ENCODE assay signal across 14 cellular contexts in the genomic region with DNA sequence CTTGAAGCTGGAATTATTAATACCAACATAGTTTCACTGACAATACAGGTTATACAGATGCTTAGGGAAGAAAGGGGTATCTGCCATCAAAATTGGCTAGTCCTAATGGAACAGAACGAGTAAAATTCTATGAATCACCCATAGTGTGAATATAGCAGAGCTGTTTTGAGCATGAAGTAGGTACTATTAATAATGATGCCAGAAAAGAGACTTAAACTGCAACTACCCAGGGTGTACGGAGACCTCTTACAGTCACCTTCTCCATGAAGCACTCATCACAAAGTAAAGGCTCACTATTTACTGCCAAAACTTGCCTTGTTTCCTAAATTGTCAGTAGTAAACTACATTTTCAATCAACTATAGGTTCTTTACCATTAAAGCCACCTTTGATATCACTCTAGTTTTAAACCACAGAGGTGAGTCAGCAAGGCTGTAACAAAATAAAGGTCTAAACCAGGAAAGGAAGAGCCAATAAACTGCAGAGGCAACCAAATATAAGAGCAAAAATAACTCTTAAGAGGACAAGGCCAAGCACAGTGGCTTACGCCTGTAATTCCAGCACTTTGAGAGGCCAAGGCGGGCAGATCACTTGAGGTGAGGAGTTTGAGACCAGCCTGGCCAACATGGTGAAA.
A peak's percentile ranks its signal among the peaks of the same experiment; 100 is the strongest.
DNase-seq lines count a peak whose midpoint lies in the region; ATAC-seq, FAIRE-seq and TF ChIP-seq lines count a peak whose summit lies in the region.
"Had no signal": no experiment of that assay in that cellular context is flagged by ENCODE, and none has a peak within 500 bp of the region (broad histone marks: within the 10 kb centered on the region; RNA-seq: fewer than 3 reads in every experiment).

No MANE protein-coding gene starts in this region.

- peaks cover 0 to 19% (median 3%) of the 10 kb centered on the region in 8 donors for H3K9me3 Mint-ChIP-seq in CD4-positive, alpha-beta memory T cell
- peaks cover 3% of the 10 kb centered on the region for H3K9me3 Mint-ChIP-seq in WTC11

- peak overlapping the region in 6 of 7 donors; percentile 8 to 88 (median 60) for H3K27ac Mint-ChIP-seq in CD4-positive, alpha-beta memory T cell
- H3K27ac Mint-ChIP-seq in WTC11: peak overlapping the region; percentile 50
- H3K27ac Mint-ChIP-seq: activated T-helper 2 cell treated with anti-CD3 and anti-CD28 coated beads, Interferon-gamma antibody, Interleukin-2, Interleukin-4, amounts not matched to agents 10 μg/mL and 5 μg/mL and 100 μg/mL, durations not matched to agents 14 hours and 24 hours and 36 hours; B cell had no signal

- H3K9me2 ChIP-seq in HCT116 (ENCODE audit: insufficient read depth): no peaks in the 10 kb centered on the region

- no peak for DNase-seq in CD4-positive, alpha-beta memory T cell
- DNase-seq in HCT116 (ENCODE audit: low read depth, low spot score) (peak; percentile 2), WTC11 (ENCODE audit: low spot score) (no peak), keratinocyte (ENCODE audit: low read depth, low spot score) (no peak), stomach (no peak), cerebellar nuclear complex (lab: John Stamatoyannopoulos, UW) (no peak), suprapubic skin (ENCODE audit: low spot score in 2 of 2) (no peak), H7 (no peak)
- DNase-seq: activated CD4-positive, CD25-positive, alpha-beta regulatory T cell; NCI-H345 had no signal

- intact Hi-C loops in CD4-positive, alpha-beta memory T cell (cut with micrococcal nuclease): no loop called here
- intact Hi-C loops in HCT116 (cut with micrococcal nuclease): no loop called here
- intact Hi-C loops in stomach (cut with DNase I; ENCODE audit: low total_unique reads): no loop called here

- H3K27me3 Mint-ChIP-seq in CD4-positive, alpha-beta memory T cell: no peaks in the 10 kb centered on the region
- no peaks in the 10 kb centered on the region for H3K27me3 Mint-ChIP-seq in WTC11 (ENCODE audit: low read depth)
- H3K27me3 Mint-ChIP-seq: B cell, brain had no signal

- H3K9ac ChIP-seq in HCT116 (ENCODE audit: low read length): no peak overlapping the region
- no peak overlapping the region for H3K9ac ChIP-seq in keratinocyte (ENCODE audit: control insufficient read depth, extremely low read depth, insufficient read depth, low read length)

- no peak overlapping the region for H3K27ac ChIP-seq in CD4-positive, alpha-beta memory T cell (ENCODE audit: low read depth, low read length)
- no peak overlapping the region for H3K27ac ChIP-seq in HCT116 (ENCODE audit: low read depth, low read length)
- peak overlapping the region; percentile 39 for H3K27ac ChIP-seq in keratinocyte (ENCODE audit: control insufficient read depth, insufficient read depth, low read length)
- peak overlapping the region in 1 of 5 donors; percentile 38 for H3K27ac ChIP-seq in stomach
- no peak overlapping the region for H3K27ac ChIP-seq in suprapubic skin
- H3K27ac ChIP-seq: vagina had no signal

- no peaks in the 10 kb centered on the region for H3K36me3 ChIP-seq in CD4-positive, alpha-beta memory T cell (ENCODE audit: insufficient read depth, low read length)
- H3K36me3 ChIP-seq in HCT116 (ENCODE audit: control insufficient read depth in 1 of 2, insufficient read depth in 2 of 2, low read length in 2 of 2): no peaks in the 10 kb centered on the region
- no peaks in the 10 kb centered on the region for H3K36me3 ChIP-seq in keratinocyte (ENCODE audit: control insufficient read depth in 2 of 2, extremely low read depth in 1 of 2, insufficient read depth in 2 of 2, low read length in 2 of 2)
- no peaks in the 10 kb centered on the region for H3K36me3 ChIP-seq in stomach
- no peaks in the 10 kb centered on the region for H3K36me3 ChIP-seq in suprapubic skin
- no peaks in the 10 kb centered on the region for H3K36me3 ChIP-seq in H7 (replicated peaks; ENCODE audit: control insufficient read depth, insufficient read depth, low read length)
- H3K36me3 ChIP-seq: vagina had no signal

- H2AFZ ChIP-seq in HCT116 (ENCODE audit: low read depth, low read length, poor library complexity, severe bottlenecking) (no peak overlapping the region), keratinocyte (ENCODE audit: control insufficient read depth, low read length) (no peak overlapping the region)

- CTCF ChIA-PET in CD4-positive, alpha-beta memory T cell (lab: Charles Lee; ENCODE audit: partially characterized antibody): interaction anchor here (1.1 to 1.6 kb wide), 2 partner anchors 12 to 87 kb away, joined by 3 to 4 read pairs; no protein-coding TSS in a partner anchor
- CTCF ChIA-PET in HCT116 (lab: Charles Lee): no interaction called here
- CTCF ChIA-PET in WTC11 (lab: Charles Lee): no interaction called here

- 78 to 91% (median 88%) methylated on average over 4 of the region's 4 CpGs for WGBS in stomach, 5 donors
- 73% methylated on average over 4 of the region's 4 CpGs for WGBS in suprapubic skin

- H4K20me1 ChIP-seq in HCT116 (ENCODE audit: insufficient read depth) (peaks cover 6% of the 10 kb centered on the region), keratinocyte (ENCODE audit: control insufficient read depth, extremely low read depth, insufficient read depth, low read length) (no peaks in the 10 kb centered on the region)

- no peak for TF ChIP-seq EP300 in stomach (IDR thresholded peaks at IDR 0.05)
- TF ChIP-seq EP300 in suprapubic skin (IDR thresholded peaks at IDR 0.05): no peak

- no peak overlapping the region for H3K4me3 ChIP-seq in CD4-positive, alpha-beta memory T cell (ENCODE audit: low read length in 2 of 2)
- H3K4me3 ChIP-seq in HCT116 (replicated peaks in 1 of 2; ENCODE audit: low read depth in 1 of 2, low read length in 2 of 2) (no peak overlapping the region), keratinocyte (ENCODE audit: control insufficient read depth in 2 of 3, extremely low read depth in 1 of 3, insufficient read depth in 2 of 3, low read depth in 1 of 3, low read length in 3 of 3) (no peak overlapping the region), stomach (no peak overlapping the region), suprapubic skin (no peak overlapping the region), H7 (ENCODE audit: insufficient read depth, low read depth, low read length) (no peak overlapping the region)
- H3K4me3 ChIP-seq: vagina had no signal

- no peaks in the 10 kb centered on the region for H3K27me3 ChIP-seq in CD4-positive, alpha-beta memory T cell (ENCODE audit: insufficient read depth, low read length)
- no peaks in the 10 kb centered on the region for H3K27me3 ChIP-seq in HCT116 (ENCODE audit: insufficient read depth, low read length)
- no peaks in the 10 kb centered on the region for H3K27me3 ChIP-seq in keratinocyte (ENCODE audit: control insufficient read depth, extremely low read depth, insufficient read depth, low read length)
- H3K27me3 ChIP-seq in stomach: no peaks in the 10 kb centered on the region
- no peaks in the 10 kb centered on the region for H3K27me3 ChIP-seq in suprapubic skin
- no peaks in the 10 kb centered on the region for H3K27me3 ChIP-seq in H7 (ENCODE audit: control insufficient read depth, insufficient read depth, low read length)
- H3K27me3 ChIP-seq: vagina had no signal

- H3K4me2 ChIP-seq in HCT116 (ENCODE audit: low read length): peak overlapping the region; percentile 51
- peak overlapping the region; percentile 74 for H3K4me2 ChIP-seq in keratinocyte (ENCODE audit: control insufficient read depth, extremely low read depth, insufficient read depth, low read depth, low read length)

- no peak for TF ChIP-seq RAD21 in HCT116 (IDR thresholded peaks at IDR 0.05; ENCODE audit: low read depth)

- FAIRE-seq in keratinocyte (lab: Jason Lieb, UNC): peak; percentile 78

- BruUV-seq in HCT116 (replicated peaks; lab: Mats Ljungman, UMichigan): no TSS peak

- dilution Hi-C loops in keratinocyte (cut with MboI; ENCODE audit: extremely low pct_ligation_motif_present, low sequenced_read_pairs): no loop called here

- H3K4me1 Mint-ChIP-seq in CD4-positive, alpha-beta memory T cell: peaks cover 29 to 73% (median 46%) of the 10 kb centered on the region in 4 donors
- H3K4me1 Mint-ChIP-seq in WTC11: peaks cover 27% of the 10 kb centered on the region

- POLR2A ChIA-PET in CD4-positive, alpha-beta memory T cell (lab: Charles Lee; ENCODE audit: partially characterized antibody): interaction anchor here (0.8 to 1.3 kb wide), 3 partner anchors 9 to 113 kb away, joined by 3 to 4 read pairs (median 3); no protein-coding TSS in a partner anchor
- POLR2A ChIA-PET in HCT116 (lab: Charles Lee) (no interaction called here), WTC11 (lab: Charles Lee) (no interaction called here)

- RAD21 ChIA-PET in HCT116 (lab: Charles Lee; ENCODE audit: low non-redundant PET in 1 of 2, low total read pairs in 2 of 2, uncharacterized antibody in 2 of 2, unreplicated experiment in 2 of 2): no interaction called here

- no peak for TF ChIP-seq POLR2A in HCT116 (IDR thresholded peaks at IDR 0.05; ENCODE audit: borderline replicate concordance, extremely low read depth, insufficient read depth, insufficient read length)
- TF ChIP-seq POLR2A in stomach (IDR thresholded peaks at IDR 0.05): no peak
- no peak for TF ChIP-seq POLR2A in suprapubic skin (IDR thresholded peaks at IDR 0.05)

- peak; percentile 73 for ATAC-seq in HCT116
- ATAC-seq in WTC11: no peak

- no peaks in the 10 kb centered on the region for H3K9me3 ChIP-seq in CD4-positive, alpha-beta memory T cell (ENCODE audit: control insufficient read depth in 1 of 2, low read length in 2 of 2)
- H3K9me3 ChIP-seq in HCT116 (ENCODE audit: control insufficient read depth in 1 of 2, insufficient read depth in 1 of 2, low read depth in 1 of 2, low read length in 2 of 2) (no peaks in the 10 kb centered on the region), keratinocyte (ENCODE audit: control insufficient read depth, low read depth, low read length) (no peaks in the 10 kb centered on the region), stomach (no peaks in the 10 kb centered on the region), suprapubic skin (no peaks in the 10 kb centered on the region)
- H3K9me3 ChIP-seq: vagina had no signal

- no peaks in the 10 kb centered on the region for H3K9me1 ChIP-seq in keratinocyte (ENCODE audit: control insufficient read depth, extremely low read depth, insufficient read depth, low read length)

- H3K4me3 Mint-ChIP-seq in CD4-positive, alpha-beta memory T cell: peak overlapping the region in 6 of 8 donors; percentile 4 to 67 (median 45)
- H3K4me3 Mint-ChIP-seq in WTC11: no peak overlapping the region
- H3K4me3 Mint-ChIP-seq: B cell, brain had no signal

- H3K4me1 ChIP-seq in CD4-positive, alpha-beta memory T cell (ENCODE audit: insufficient read depth, low read length): peaks cover 47% of the 10 kb centered on the region
- peaks cover 4 to 16% of the 10 kb centered on the region in 2 experiments; a peak in 3 of 4 replicates for H3K4me1 ChIP-seq in HCT116 (ENCODE audit: control insufficient read depth in 1 of 2, insufficient read depth in 2 of 2, low read length in 2 of 2)
- peaks cover 40% of the 10 kb centered on the region for H3K4me1 ChIP-seq in keratinocyte (ENCODE audit: control insufficient read depth, extremely low read depth, insufficient read depth, low read length)
- peaks cover 0 to 46% (median 19%) of the 10 kb centered on the region in 4 donors for H3K4me1 ChIP-seq in stomach
- peaks cover 33% of the 10 kb centered on the region for H3K4me1 ChIP-seq in suprapubic skin

- peaks cover 17% of the 10 kb centered on the region for H3K79me2 ChIP-seq in HCT116 (ENCODE audit: insufficient read depth, low read length)
- peaks cover 54% of the 10 kb centered on the region for H3K79me2 ChIP-seq in keratinocyte (ENCODE audit: control insufficient read depth, insufficient read depth, low read length)

- peaks cover 15 to 27% of the 10 kb centered on the region in 2 donors for H3K36me3 Mint-ChIP-seq in CD4-positive, alpha-beta memory T cell
- peaks cover 3% of the 10 kb centered on the region for H3K36me3 Mint-ChIP-seq in WTC11

- TF ChIP-seq CTCF in HCT116 (IDR thresholded peaks at IDR 0.05 in 2 of 3, conservative IDR thresholded peaks at IDR 0.05 in 1 of 3; ENCODE audit: borderline replicate concordance in 1 of 3, insufficient read depth in 1 of 3, low read depth in 2 of 3, low read length in 2 of 3): no peak
- no peak for TF ChIP-seq CTCF in WTC11 (IDR thresholded peaks at IDR 0.05)
- no peak for TF ChIP-seq CTCF in keratinocyte (optimal IDR thresholded peaks at IDR 0.05 in 1 of 3, IDR thresholded peaks at IDR 0.05 in 1 of 3, conservative IDR thresholded peaks at IDR 0.05 in 1 of 3; ENCODE audit: extremely low read depth in 1 of 3, insufficient read depth in 2 of 3, low read length in 3 of 3)
- no peak for TF ChIP-seq CTCF in stomach (IDR thresholded peaks at IDR 0.05)
- TF ChIP-seq CTCF in suprapubic skin (IDR thresholded peaks at IDR 0.05): no peak
